9 cellular contexts compared by ENCODE assay signal in the genomic region with DNA sequence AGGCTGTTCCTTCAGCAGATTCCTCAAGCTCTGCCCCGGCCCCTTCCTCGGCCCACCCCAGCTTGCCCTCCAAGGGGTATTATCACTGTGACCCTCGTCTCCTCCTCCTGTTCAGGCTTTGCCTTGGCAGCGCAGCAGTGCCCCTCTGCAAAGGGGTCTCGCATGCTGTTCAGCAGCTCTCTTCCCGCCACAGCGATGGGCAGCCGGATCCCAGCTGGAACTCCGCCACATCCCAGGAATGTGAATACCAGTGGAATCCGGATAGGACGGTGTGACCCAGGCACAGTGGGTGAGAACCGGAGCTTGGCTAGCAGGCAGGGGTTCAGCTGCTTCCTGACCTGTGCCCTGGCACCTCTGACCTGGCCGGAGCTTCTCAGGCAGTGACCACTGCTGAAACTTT.
"Had no signal": no experiment of that assay in that cellular context is flagged by ENCODE, and none has a peak within 500 bp of the region (broad histone marks: within the 10 kb centered on the region; RNA-seq: fewer than 3 reads in every experiment).

No MANE protein-coding gene starts in this region.

- H3K4me3 ChIP-seq: ascending aorta, transverse colon, vagina had no signal

- H3K9me3 ChIP-seq: ascending aorta, transverse colon, vagina had no signal

- H3K27ac ChIP-seq: ascending aorta, transverse colon, vagina had no signal

- DNase-seq: activated CD4-positive, alpha-beta T cell treated with anti-CD3 and anti-CD28 coated beads, Interleukin-2, amount 50 U/mL, for 4 hours; activated naive CD4-positive, alpha-beta T cell treated with anti-CD3 and anti-CD28 coated beads for 36 hours; activated naive CD8-positive, alpha-beta T cell treated with anti-CD3 and anti-CD28 coated beads, Interleukin-2, amount 50 U/mL, for 24 hours; stimulated activated naive CD4-positive, alpha-beta T cell; transverse colon had no signal

- H3K36me3 ChIP-seq: ascending aorta, transverse colon, vagina had no signal

- ATAC-seq: activated naive CD8-positive, alpha-beta T cell treated with anti-CD3 and anti-CD28 coated beads, Interleukin-2, amount 50 U/mL, for 24 hours; activated T-helper 17 cell treated with anti-CD3 and anti-CD28 coated beads, Interleukin-2, amount 50 U/mL, for 72 hours; left lobe of liver had no signal

- H3K27me3 ChIP-seq: ascending aorta, transverse colon, vagina had no signal
